8 cellular contexts compared by ENCODE assay signal in the genomic region with DNA sequence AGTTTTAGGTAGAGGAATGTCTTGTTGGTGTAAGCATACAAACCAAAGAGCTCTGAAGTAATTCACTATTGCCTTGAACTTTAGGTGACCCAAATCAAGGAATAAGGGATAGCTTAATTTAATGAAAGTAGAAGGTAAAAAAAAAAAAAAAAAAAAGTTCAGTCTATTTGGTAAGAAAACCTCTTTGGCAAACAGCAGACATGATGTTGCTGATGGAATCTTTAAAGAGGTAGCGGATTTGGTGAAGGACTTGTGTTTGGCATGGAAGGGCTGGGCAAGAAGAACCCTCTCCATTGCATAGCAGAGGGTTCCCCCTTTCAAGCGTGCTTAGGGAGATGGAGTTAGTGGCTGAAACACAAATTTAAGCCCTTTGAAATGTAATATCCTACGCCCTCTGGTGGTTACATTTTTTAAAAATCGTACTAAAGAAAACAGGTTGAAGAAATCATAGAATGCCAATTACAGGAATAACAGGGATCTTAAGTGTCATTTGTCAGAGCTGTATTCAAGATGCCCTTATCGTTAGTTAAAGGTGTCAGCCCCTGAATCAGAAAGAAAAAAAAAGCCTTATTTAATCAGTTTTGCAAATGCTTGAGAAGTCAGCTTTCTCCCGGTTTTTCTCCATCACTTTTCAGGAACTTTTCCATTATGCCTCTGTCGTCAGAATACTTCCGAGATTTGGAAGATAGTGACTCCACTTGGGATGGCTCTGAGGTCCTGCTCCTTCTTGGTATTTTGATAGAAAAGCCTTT.
DNase-seq lines count a peak whose midpoint lies in the region; ATAC-seq and TF ChIP-seq lines count a peak whose summit lies in the region.

No MANE protein-coding gene starts in this region.

- TF ChIP-seq CTCF in GM10266 (IDR thresholded peaks at IDR 0.05; ENCODE audit: control insufficient read depth, insufficient read depth, low read depth, missing control alignments) (peak; percentile 30), fibroblast of villous mesenchyme (IDR thresholded peaks at IDR 0.05; ENCODE audit: insufficient read depth, low read depth, low read length) (peak; percentile 42), osteoblast (IDR thresholded peaks at IDR 0.05; ENCODE audit: extremely low read depth, low read depth, low read length) (peak; percentile 48)

- H3K4me3 ChIP-seq in fibroblast of villous mesenchyme (ENCODE audit: low read depth, low read length) (no peak overlapping the region), osteoblast (ENCODE audit: insufficient read depth, low read length) (no peak overlapping the region)

- no peak overlapping the region for H2AFZ ChIP-seq in osteoblast (ENCODE audit: low read length)

- H3K79me2 ChIP-seq in osteoblast (ENCODE audit: insufficient read depth, low read length), result no peaks in the 10 kb centered on the region

- ATAC-seq in SK-N-SH treated with all-trans-retinoic acid at 6 μM for 48 hours (peak; percentile 80), GM18858 (IDR thresholded peaks at IDR 0.05; ENCODE audit: unreplicated experiment) (no peak), GM19455 (IDR thresholded peaks at IDR 0.05; ENCODE audit: unreplicated experiment) (no peak)

- no peaks in the 10 kb centered on the region for H3K4me1 ChIP-seq in osteoblast (ENCODE audit: insufficient read depth, low read length)

- DNase-seq in GM10266 (ENCODE audit: extremely low spot score), result peak; percentile 44
- peak; percentile 55 for DNase-seq in MV-4-11 (lab: John Stamatoyannopoulos, UW)
- DNase-seq in fibroblast of villous mesenchyme (ENCODE audit: low read depth), result peak; percentile 52
- DNase-seq in osteoblast (ENCODE audit: insufficient read length, low spot score, missing footprints), result peak; percentile 89
- no peak for DNase-seq in activated CD4-positive, CD25-positive, alpha-beta regulatory T cell (lab: John Stamatoyannopoulos, UW)

- H4K20me1 ChIP-seq in osteoblast (ENCODE audit: insufficient read depth, low read length), result no peaks in the 10 kb centered on the region

- no peaks in the 10 kb centered on the region for H3K27me3 ChIP-seq in osteoblast (ENCODE audit: insufficient read depth, low read length)

- no peak overlapping the region for H3K4me2 ChIP-seq in osteoblast (ENCODE audit: insufficient read depth, low read length)

- H3K27ac ChIP-seq in osteoblast (ENCODE audit: low read depth, low read length), result no peak overlapping the region

- no peaks in the 10 kb centered on the region for H3K36me3 ChIP-seq in osteoblast (ENCODE audit: insufficient read depth, low read length)

- no peaks in the 10 kb centered on the region for H3K9me3 ChIP-seq in osteoblast (ENCODE audit: low read depth, low read length)

TF ChIP-seq in SK-N-SH treated with all-trans-retinoic acid at 6 μM for 48 hours, 23 proteins besides CTCF, POLR2A, EP300 and RAD21:
- TF ChIP-seq ZNF565 (CRISPR knock-in tag; conservative IDR thresholded peaks at IDR 0.05; ENCODE audit: low read depth) (no peak), PPARA (CRISPR knock-in tag; IDR thresholded peaks at IDR 0.05; ENCODE audit: borderline replicate concordance) (no peak), ZFP3 (CRISPR knock-in tag; IDR thresholded peaks at IDR 0.05) (no peak), ESRRG (CRISPR knock-in tag; IDR thresholded peaks at IDR 0.05) (no peak), GLIS3 (CRISPR knock-in tag; IDR thresholded peaks at IDR 0.05) (no peak), SNAI2 (CRISPR knock-in tag; IDR thresholded peaks at IDR 0.05) (no peak), ZNF8 (CRISPR knock-in tag; IDR thresholded peaks at IDR 0.05) (no peak), ZNF70 (CRISPR knock-in tag; IDR thresholded peaks at IDR 0.05) (no peak), OSR1 (CRISPR knock-in tag; IDR thresholded peaks at IDR 0.05) (no peak), CSDC2 (CRISPR knock-in tag; IDR thresholded peaks at IDR 0.05) (no peak)
- TF ChIP-seq, protein P1, sequence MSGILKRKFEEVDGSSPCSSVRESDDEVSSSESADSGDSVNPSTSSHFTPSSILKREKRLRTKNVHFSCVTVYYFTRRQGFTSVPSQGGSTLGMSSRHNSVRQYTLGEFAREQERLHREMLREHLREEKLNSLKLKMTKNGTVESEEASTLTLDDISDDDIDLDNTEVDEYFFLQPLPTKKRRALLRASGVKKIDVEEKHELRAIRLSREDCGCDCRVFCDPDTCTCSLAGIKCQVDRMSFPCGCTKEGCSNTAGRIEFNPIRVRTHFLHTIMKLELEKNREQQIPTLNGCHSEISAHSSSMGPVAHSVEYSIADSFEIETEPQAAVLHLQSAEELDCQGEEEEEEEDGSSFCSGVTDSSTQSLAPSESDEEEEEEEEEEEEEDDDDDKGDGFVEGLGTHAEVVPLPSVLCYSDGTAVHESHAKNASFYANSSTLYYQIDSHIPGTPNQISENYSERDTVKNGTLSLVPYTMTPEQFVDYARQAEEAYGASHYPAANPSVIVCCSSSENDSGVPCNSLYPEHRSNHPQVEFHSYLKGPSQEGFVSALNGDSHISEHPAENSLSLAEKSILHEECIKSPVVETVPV (CRISPR knock-in tag; IDR thresholded peaks at IDR 0.05), result no peak
- TF ChIP-seq, protein P2, sequence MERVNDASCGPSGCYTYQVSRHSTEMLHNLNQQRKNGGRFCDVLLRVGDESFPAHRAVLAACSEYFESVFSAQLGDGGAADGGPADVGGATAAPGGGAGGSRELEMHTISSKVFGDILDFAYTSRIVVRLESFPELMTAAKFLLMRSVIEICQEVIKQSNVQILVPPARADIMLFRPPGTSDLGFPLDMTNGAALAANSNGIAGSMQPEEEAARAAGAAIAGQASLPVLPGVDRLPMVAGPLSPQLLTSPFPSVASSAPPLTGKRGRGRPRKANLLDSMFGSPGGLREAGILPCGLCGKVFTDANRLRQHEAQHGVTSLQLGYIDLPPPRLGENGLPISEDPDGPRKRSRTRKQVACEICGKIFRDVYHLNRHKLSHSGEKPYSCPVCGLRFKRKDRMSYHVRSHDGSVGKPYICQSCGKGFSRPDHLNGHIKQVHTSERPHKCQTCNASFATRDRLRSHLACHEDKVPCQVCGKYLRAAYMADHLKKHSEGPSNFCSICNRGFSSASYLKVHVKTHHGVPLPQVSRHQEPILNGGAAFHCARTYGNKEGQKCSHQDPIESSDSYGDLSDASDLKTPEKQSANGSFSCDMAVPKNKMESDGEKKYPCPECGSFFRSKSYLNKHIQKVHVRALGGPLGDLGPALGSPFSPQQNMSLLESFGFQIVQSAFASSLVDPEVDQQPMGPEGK (CRISPR knock-in tag; IDR thresholded peaks at IDR 0.05; ENCODE audit: borderline replicate concordance), result no peak
- TF ChIP-seq, protein P3, sequence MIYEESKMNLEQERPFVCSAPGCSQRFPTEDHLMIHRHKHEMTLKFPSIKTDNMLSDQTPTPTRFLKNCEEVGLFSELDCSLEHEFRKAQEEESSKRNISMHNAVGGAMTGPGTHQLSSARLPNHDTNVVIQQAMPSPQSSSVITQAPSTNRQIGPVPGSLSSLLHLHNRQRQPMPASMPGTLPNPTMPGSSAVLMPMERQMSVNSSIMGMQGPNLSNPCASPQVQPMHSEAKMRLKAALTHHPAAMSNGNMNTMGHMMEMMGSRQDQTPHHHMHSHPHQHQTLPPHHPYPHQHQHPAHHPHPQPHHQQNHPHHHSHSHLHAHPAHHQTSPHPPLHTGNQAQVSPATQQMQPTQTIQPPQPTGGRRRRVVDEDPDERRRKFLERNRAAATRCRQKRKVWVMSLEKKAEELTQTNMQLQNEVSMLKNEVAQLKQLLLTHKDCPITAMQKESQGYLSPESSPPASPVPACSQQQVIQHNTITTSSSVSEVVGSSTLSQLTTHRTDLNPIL (CRISPR knock-in tag; IDR thresholded peaks at IDR 0.05; ENCODE audit: low read depth), result no peak
- TF ChIP-seq, protein P4, sequence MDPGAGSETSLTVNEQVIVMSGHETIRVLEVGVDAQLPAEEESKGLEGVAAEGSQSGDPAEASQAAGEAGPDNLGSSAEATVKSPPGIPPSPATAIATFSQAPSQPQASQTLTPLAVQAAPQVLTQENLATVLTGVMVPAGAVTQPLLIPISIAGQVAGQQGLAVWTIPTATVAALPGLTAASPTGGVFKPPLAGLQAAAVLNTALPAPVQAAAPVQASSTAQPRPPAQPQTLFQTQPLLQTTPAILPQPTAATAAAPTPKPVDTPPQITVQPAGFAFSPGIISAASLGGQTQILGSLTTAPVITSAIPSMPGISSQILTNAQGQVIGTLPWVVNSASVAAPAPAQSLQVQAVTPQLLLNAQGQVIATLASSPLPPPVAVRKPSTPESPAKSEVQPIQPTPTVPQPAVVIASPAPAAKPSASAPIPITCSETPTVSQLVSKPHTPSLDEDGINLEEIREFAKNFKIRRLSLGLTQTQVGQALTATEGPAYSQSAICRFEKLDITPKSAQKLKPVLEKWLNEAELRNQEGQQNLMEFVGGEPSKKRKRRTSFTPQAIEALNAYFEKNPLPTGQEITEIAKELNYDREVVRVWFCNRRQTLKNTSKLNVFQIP (CRISPR knock-in tag; IDR thresholded peaks at IDR 0.05; ENCODE audit: borderline replicate concordance, low read depth), result no peak
- TF ChIP-seq, protein P5, sequence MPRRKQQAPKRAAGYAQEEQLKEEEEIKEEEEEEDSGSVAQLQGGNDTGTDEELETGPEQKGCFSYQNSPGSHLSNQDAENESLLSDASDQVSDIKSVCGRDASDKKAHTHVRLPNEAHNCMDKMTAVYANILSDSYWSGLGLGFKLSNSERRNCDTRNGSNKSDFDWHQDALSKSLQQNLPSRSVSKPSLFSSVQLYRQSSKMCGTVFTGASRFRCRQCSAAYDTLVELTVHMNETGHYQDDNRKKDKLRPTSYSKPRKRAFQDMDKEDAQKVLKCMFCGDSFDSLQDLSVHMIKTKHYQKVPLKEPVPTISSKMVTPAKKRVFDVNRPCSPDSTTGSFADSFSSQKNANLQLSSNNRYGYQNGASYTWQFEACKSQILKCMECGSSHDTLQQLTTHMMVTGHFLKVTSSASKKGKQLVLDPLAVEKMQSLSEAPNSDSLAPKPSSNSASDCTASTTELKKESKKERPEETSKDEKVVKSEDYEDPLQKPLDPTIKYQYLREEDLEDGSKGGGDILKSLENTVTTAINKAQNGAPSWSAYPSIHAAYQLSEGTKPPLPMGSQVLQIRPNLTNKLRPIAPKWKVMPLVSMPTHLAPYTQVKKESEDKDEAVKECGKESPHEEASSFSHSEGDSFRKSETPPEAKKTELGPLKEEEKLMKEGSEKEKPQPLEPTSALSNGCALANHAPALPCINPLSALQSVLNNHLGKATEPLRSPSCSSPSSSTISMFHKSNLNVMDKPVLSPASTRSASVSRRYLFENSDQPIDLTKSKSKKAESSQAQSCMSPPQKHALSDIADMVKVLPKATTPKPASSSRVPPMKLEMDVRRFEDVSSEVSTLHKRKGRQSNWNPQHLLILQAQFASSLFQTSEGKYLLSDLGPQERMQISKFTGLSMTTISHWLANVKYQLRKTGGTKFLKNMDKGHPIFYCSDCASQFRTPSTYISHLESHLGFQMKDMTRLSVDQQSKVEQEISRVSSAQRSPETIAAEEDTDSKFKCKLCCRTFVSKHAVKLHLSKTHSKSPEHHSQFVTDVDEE (CRISPR knock-in tag; IDR thresholded peaks at IDR 0.05), result no peak

Comparison
In these comparisons a context has a peak if more than half of its experiments do, and no peak if none do; other contexts are left out.
1. DNase-seq: peak in GM10266 (single experiment), MV-4-11 (single experiment), fibroblast of villous mesenchyme (single experiment) and osteoblast (single experiment); none in activated CD4-positive, CD25-positive, alpha-beta regulatory T cell (0 of 4).
2. Peak in every context shown above with its lines, with median percentiles within 50 percentile points of each other: CTCF ChIP-seq.